In genomic region chr7:108178393-108178792, GRCh38 we compare ENCODE assay signal across 18 cellular contexts. TPM values are rescaled to one million over a fixed set of nuclear protein-coding genes. Genes with fewer than 3 reads are reported as not detected.
DNase-seq lines count a peak whose midpoint lies in the region; ATAC-seq lines count a peak whose summit lies in the region.
"Had no signal": no experiment of that assay in that cellular context is flagged by ENCODE, and none has a peak within 500 bp of the region (broad histone marks: within the 10 kb centered on the region; RNA-seq: fewer than 3 reads in every experiment).

No MANE protein-coding gene starts in this region.

- peak; percentile 93 for DNase-seq in DMS153 treated with DMSO at 0.1 percent for 48 hours (lab: John Stamatoyannopoulos, UW; ENCODE audit: unreplicated experiment)
- DNase-seq in NCI-H1436 (lab: John Stamatoyannopoulos, UW), result peak; percentile 88
- DNase-seq in NCI-H345 treated with DMSO at 0.1 percent for 48 hours (lab: John Stamatoyannopoulos, UW; ENCODE audit: unreplicated experiment), result peak; percentile 93
- peak; percentile 61 for DNase-seq in dermis blood vessel endothelial cell
- DNase-seq in G401 (ENCODE audit: low spot score), result no peak
- no peak for DNase-seq in left cardiac atrium
- no peak for DNase-seq in AG20443 (ENCODE audit: low spot score)
- DNase-seq: activated CD4-positive, CD25-positive, alpha-beta regulatory T cell treated with anti-CD3 and anti-CD28 coated beads, Interleukin-2, amount 50 U/mL, for 72 hours; activated CD8-positive, alpha-beta memory T cell treated with anti-CD3 and anti-CD28 coated beads, Interleukin-2, amount 10 ng/mL, durations not matched to agents 7 days and 5 days; activated gamma-delta T cell treated with Interleukin-2 at 50 U/mL for 16 hours; aorta; gastrocnemius medialis; Karpas-422; natural killer cell; NCI-H526; T-helper 2 cell had no signal

- in situ Hi-C loops in G401 (cut with HindIII; ENCODE audit: low sequenced_read_pairs), result no loop called here

- intact Hi-C loops in left cardiac atrium (cut with DNase I), result no loop called here

- ATAC-seq in left cardiac atrium, result no peak
- ATAC-seq in GM18520 (IDR thresholded peaks at IDR 0.05; ENCODE audit: unreplicated experiment), result no peak
- ATAC-seq: activated CD8-positive, alpha-beta memory T cell treated with anti-CD3 and anti-CD28 coated beads, Interleukin-2, amount 10 ng/mL, durations not matched to agents 7 days and 5 days; gastrocnemius medialis; natural killer cell had no signal

RNA-seq across cellular contexts. Expression of gene LAMB4, which starts 48.2 kb away (rescaled TPM):
- 0.17 and 0.23 TPM in 2 replicates for total RNA-seq in dermis blood vessel endothelial cell
- not detected in 2 replicates for total RNA-seq in G401 (2014; rRNA removed; shearing (Covaris generic))
- under 1 TPM; 0.16 to 0.47 TPM for total RNA-seq in left cardiac atrium
- total RNA-seq: activated CD8-positive, alpha-beta memory T cell treated with anti-CD3 and anti-CD28 coated beads, Interleukin-2, amount 10 ng/mL, durations not matched to agents 7 days and 5 days; lung microvascular endothelial cell; natural killer cell had no signal

Comparison
In these comparisons a context has a peak if more than half of its experiments do, and no peak if none do; other contexts are left out.
1. DNase-seq: peak in DMS153 treated with DMSO at 0.1 percent for 48 hours (single experiment), NCI-H1436 (single experiment), NCI-H345 treated with DMSO at 0.1 percent for 48 hours (single experiment) and dermis blood vessel endothelial cell (single experiment); none in G401 (single experiment), left cardiac atrium (single experiment) and AG20443 (single experiment).